In the genomic region with DNA sequence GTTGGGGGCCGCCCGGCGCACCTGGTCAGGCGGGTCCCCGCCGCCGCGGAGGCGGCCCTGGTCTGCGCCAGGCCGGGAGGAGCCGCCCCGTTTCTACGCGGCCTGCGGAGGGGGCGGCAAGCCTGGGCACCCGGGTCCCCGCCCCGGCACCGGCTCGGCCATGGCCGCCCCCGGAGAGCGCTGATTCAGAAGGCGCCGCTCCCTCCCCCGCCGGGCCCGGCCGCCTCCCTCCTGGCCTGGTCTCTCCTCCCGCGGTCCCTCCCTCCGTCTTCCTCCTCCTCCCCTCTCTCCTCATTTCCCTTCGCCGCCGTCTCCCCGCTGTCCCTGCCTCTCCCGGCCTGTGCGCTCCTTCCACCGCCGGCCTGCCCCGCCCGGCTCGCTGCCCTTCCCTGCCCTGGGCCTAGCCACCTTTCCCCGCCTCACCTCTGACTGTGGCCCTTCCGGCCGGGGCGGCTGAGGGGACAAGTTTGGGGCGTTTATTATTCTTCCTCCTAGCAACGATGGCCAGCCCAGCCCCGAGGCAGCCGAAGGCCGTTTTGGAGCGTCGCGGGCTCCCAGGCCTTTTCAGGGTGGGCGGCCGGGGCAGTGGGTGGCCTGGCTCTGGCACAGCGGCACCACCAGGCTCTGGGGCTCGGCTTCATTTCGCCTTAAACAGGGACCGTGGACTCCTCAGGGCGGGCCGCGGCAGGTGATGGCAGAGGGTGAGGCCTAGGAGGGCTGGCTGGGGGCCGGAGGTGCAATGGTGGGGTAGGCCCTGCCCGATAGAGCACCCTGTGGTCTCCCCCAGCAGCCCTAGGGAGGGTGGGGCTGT, we compare ENCODE assay signal across 8 cellular contexts. TPM values are rescaled to one million over a fixed set of nuclear protein-coding genes. Genes with fewer than 3 reads are reported as not detected.
DNase-seq lines count a peak whose midpoint lies in the region; ATAC-seq and TF ChIP-seq lines count a peak whose summit lies in the region.

No MANE protein-coding gene starts in this region.

- no peaks in the 10 kb centered on the region for H3K9me2 ChIP-seq in MM.1S (replicated peaks; ENCODE audit: insufficient read depth, low read length)

- H3K4me2 ChIP-seq in MM.1S (ENCODE audit: low read depth, low read length): peak overlapping the region; percentile 68

- H3K9ac ChIP-seq in MM.1S (ENCODE audit: low read length): peak overlapping the region; percentile 41; the same call in 1 of the 2 replicates

- H3F3A ChIP-seq in MM.1S (ENCODE audit: insufficient read depth, low read length): no peaks in the 10 kb centered on the region

- no peaks in the 10 kb centered on the region for H3K4me1 ChIP-seq in MM.1S (ENCODE audit: low read length)

- peaks cover 8 to 29% of the 10 kb centered on the region in 2 donors for H3K27me3 Mint-ChIP-seq in natural killer cell (ENCODE audit: low read depth in 2 of 2)
- peaks cover 8% of the 10 kb centered on the region for H3K27me3 Mint-ChIP-seq in type B pancreatic cell

- H3K36me3 Mint-ChIP-seq in natural killer cell (no peaks in the 10 kb centered on the region), type B pancreatic cell (no peaks in the 10 kb centered on the region)

- H3K4me3 ChIP-seq in MM.1S (ENCODE audit: low read length): peak overlapping the region; percentile 58

- peak overlapping the region in 1 of 2 donors; percentile 61 for H3K27ac Mint-ChIP-seq in natural killer cell
- peak overlapping the region; percentile 16 for H3K27ac Mint-ChIP-seq in type B pancreatic cell

- H3K4me3 Mint-ChIP-seq in natural killer cell (peak overlapping the region; percentile 78), type B pancreatic cell (peak overlapping the region; percentile 84)

- no peaks in the 10 kb centered on the region for H3K36me3 ChIP-seq in MM.1S (replicated peaks; ENCODE audit: insufficient read depth, low read length)

- intact Hi-C loops in natural killer cell (cut with micrococcal nuclease): no loop called here

- H3K9me3 ChIP-seq in MM.1S (replicated peaks; ENCODE audit: insufficient read depth, low read length): no peaks in the 10 kb centered on the region

- ATAC-seq in natural killer cell: peak in 2 of 3 donors; percentile 51 to 65
- no peak for ATAC-seq in GM19452 (IDR thresholded peaks at IDR 0.05; ENCODE audit: unreplicated experiment)

- H2AFZ ChIP-seq in MM.1S (ENCODE audit: low read length): no peak overlapping the region

- H3K9me3 Mint-ChIP-seq in natural killer cell (no peaks in the 10 kb centered on the region), type B pancreatic cell (no peaks in the 10 kb centered on the region)

- DNase-seq in ELF-1 (ENCODE audit: low read depth, low spot score) (peak; percentile 55), MM.1S (no peak), activated T-cell treated with anti-CD3 and anti-CD28 coated beads for 1 hour (ENCODE audit: low read depth) (peak; percentile 16), fibroblast of peridontal ligament (ENCODE audit: extremely low read depth) (peak; percentile 52), natural killer cell (no peak), type B pancreatic cell (ENCODE audit: extremely low spot score, unreplicated experiment) (peak; percentile 73), cortex of kidney (lab: John Stamatoyannopoulos, UW) (no peak)

- TF ChIP-seq CTCF in MM.1S (IDR thresholded peaks at IDR 0.05; ENCODE audit: low read length): no peak
- TF ChIP-seq CTCF in natural killer cell (IDR thresholded peaks at IDR 0.05): no peak
- no peak for TF ChIP-seq CTCF in type B pancreatic cell (conservative IDR thresholded peaks at IDR 0.05)

- H3K27me3 ChIP-seq in MM.1S (replicated peaks; ENCODE audit: insufficient read depth, low read length): no peaks in the 10 kb centered on the region

- no peaks in the 10 kb centered on the region for H4K20me1 ChIP-seq in MM.1S (ENCODE audit: insufficient read depth, low read length)

- no peaks in the 10 kb centered on the region; the same call in 1 of the 2 replicates for H3K79me2 ChIP-seq in MM.1S (ENCODE audit: low read length)

- H3K27ac ChIP-seq in MM.1S (ENCODE audit: low read length): no peak overlapping the region

- H3K4me1 Mint-ChIP-seq in natural killer cell (peaks cover 0 to 6% of the 10 kb centered on the region in 2 donors), type B pancreatic cell (ENCODE audit: unreplicated experiment) (peaks cover 4% of the 10 kb centered on the region)

RNA-seq across cellular contexts. Expression of a gene that starts 0.8 kb away (rescaled TPM):
- total RNA-seq in natural killer cell (under 1 TPM; 0.24 to 0.72 (median 0.30) TPM), type B pancreatic cell (ENCODE audit: low replicate concordance) (26.5 and 51.5 TPM in 2 replicates)

RNA-seq across cellular contexts. Expression of a gene that starts 58.8 kb away (rescaled TPM):
- total RNA-seq in natural killer cell: 1 to 10 TPM; 1.7 to 7.2 (median 2.9) TPM
- 0.17 TPM in 2 replicates for total RNA-seq in type B pancreatic cell (ENCODE audit: low replicate concordance)

Comparison
In these comparisons a context has a peak if more than half of its experiments do, and no peak if none do; other contexts are left out.
1. DNase-seq: peak in ELF-1 (single experiment), activated T-cell treated with anti-CD3 and anti-CD28 coated beads for 1 hour (single experiment), fibroblast of peridontal ligament (single experiment) and type B pancreatic cell (single experiment); none in MM.1S (single experiment), natural killer cell (single experiment) and cortex of kidney (single experiment).
2. RNA of a gene that starts 0.8 kb away (total RNA-seq): 26.5 to 51.5 TPM in type B pancreatic cell; 0.24 to 0.72 TPM in natural killer cell; every median in the first group is over 10 times any median in the second.